ENCODE assay signal across 31 cellular contexts in the genomic region with DNA sequence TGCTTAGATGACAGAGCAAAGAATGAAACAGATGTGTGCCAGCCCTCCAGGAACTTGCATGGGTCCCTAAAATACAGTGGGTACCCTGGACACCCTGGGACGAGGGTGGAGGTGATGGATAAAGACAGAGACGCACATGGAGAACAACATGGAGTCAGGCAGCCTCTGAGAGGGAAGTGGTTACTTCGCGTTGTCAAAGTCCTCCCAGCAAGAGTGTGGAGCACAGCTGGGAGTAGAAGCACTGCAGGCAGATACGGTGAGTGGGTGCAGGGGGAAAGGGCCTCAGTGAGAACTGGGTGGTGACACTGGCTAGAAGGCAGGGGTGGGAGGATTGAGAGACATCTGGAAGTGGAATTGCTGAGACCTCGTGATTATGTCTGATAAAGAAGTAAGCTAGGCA.
"Had no signal": no experiment of that assay in that cellular context is flagged by ENCODE, and none has a peak within 500 bp of the region (broad histone marks: within the 10 kb centered on the region; RNA-seq: fewer than 3 reads in every experiment).

No MANE protein-coding gene starts in this region.

- H3K27me3 ChIP-seq: body of pancreas had no signal

- H3K4me3 Mint-ChIP-seq: activated B cell treated with CpG ODN at 0.5 μM for 24 hours; activated CD4-positive, alpha-beta memory T cell treated with anti-CD3 and anti-CD28 coated beads for 36 hours; activated CD4-positive, alpha-beta T cell treated with anti-CD3 and anti-CD28 coated beads for 36 hours; activated CD4-positive, alpha-beta T cell treated with anti-CD3 and anti-CD28 coated beads, Interleukin-2, amount 10 ng/mL, durations not matched to agents 24 days and 14 days; activated CD8-positive, alpha-beta memory T cell treated with anti-CD3 and anti-CD28 coated beads, Interleukin-2, amount 10 ng/mL, durations not matched to agents 7 days and 5 days; activated CD8-positive, alpha-beta T cell treated with anti-CD3 and anti-CD28 coated beads, Interleukin-2, amount 10 ng/mL, durations not matched to agents 7 days and 5 days; activated naive CD4-positive, alpha-beta T cell treated with anti-CD3 and anti-CD28 coated beads for 36 hours; activated naive CD4-positive, alpha-beta T cell treated with anti-CD3 and anti-CD28 coated beads, Interleukin-2, amount 50 U/mL, for 24 hours; activated naive CD8-positive, alpha-beta T cell treated with anti-CD3 and anti-CD28 coated beads for 36 hours; activated naive CD8-positive, alpha-beta T cell treated with anti-CD3 and anti-CD28 coated beads, Interleukin-2, amount 50 U/mL, for 24 hours; activated T-helper 1 cell treated with anti-CD3 and anti-CD28 coated beads, Interleukin-12 subunit alpha, Interleukin-12 subunit beta, Interleukin-2, Interleukin-4 antibody, amounts not matched to agents 30 ng/mL and 10 ng/mL and 1 ng/mL, durations not matched to agents 14 hours and 24 hours and 36 hours; endodermal cell; T-cell; T-helper 1 cell treated with Interleukin-12 subunit alpha and Interleukin-12 subunit beta and Interleukin-4 antibody, amounts not matched to agents 30 μg/mL and 1 μg/mL, for 36 hours had no signal

- H3K9me3 ChIP-seq: adrenal gland had no signal

- H3K27ac ChIP-seq: adrenal gland, body of pancreas, WERI-Rb-1 had no signal

- H3K4me1 Mint-ChIP-seq: activated B cell treated with CpG ODN at 0.5 μM for 24 hours; activated CD4-positive, alpha-beta T cell treated with anti-CD3 and anti-CD28 coated beads for 36 hours; activated CD4-positive, alpha-beta T cell treated with anti-CD3 and anti-CD28 coated beads, Interleukin-2, amount 10 ng/mL, durations not matched to agents 24 days and 14 days; activated CD8-positive, alpha-beta memory T cell treated with anti-CD3 and anti-CD28 coated beads, Interleukin-2, amount 10 ng/mL, durations not matched to agents 7 days and 5 days; activated naive CD4-positive, alpha-beta T cell treated with anti-CD3 and anti-CD28 coated beads, Interleukin-2, amount 50 U/mL, for 24 hours; activated naive CD8-positive, alpha-beta T cell treated with anti-CD3 and anti-CD28 coated beads for 36 hours; activated naive CD8-positive, alpha-beta T cell treated with anti-CD3 and anti-CD28 coated beads, Interleukin-2, amount 50 U/mL, for 24 hours; endodermal cell; T-cell had no signal

- H3K27me3 Mint-ChIP-seq: activated CD4-positive, alpha-beta memory T cell treated with anti-CD3 and anti-CD28 coated beads for 36 hours; activated CD4-positive, alpha-beta T cell treated with anti-CD3 and anti-CD28 coated beads, Interleukin-2, amount 10 ng/mL, durations not matched to agents 24 days and 14 days; activated naive CD8-positive, alpha-beta T cell treated with anti-CD3 and anti-CD28 coated beads, Interleukin-2, amount 50 U/mL, for 24 hours had no signal

- DNase-seq: activated B cell treated with CpG ODN at 0.5 μM for 24 hours; activated CD4-positive, alpha-beta memory T cell treated with anti-CD3 and anti-CD28 coated beads for 36 hours; activated CD4-positive, alpha-beta T cell treated with anti-CD3 and anti-CD28 coated beads for 36 hours; activated CD4-positive, alpha-beta T cell treated with anti-CD3 and anti-CD28 coated beads, Interleukin-2, amount 10 ng/mL, durations not matched to agents 24 days and 14 days; activated CD4-positive, CD25-positive, alpha-beta regulatory T cell treated with anti-CD3 and anti-CD28 coated beads, Interleukin-2, amount 50 U/mL, for 72 hours; activated CD8-positive, alpha-beta memory T cell treated with anti-CD3 and anti-CD28 coated beads, Interleukin-2, amount 10 ng/mL, durations not matched to agents 7 days and 5 days; activated CD8-positive, alpha-beta memory T cell treated with anti-CD3 and anti-CD28 coated beads, Interleukin-2, amount 50 U/mL, for 4 hours; activated CD8-positive, alpha-beta T cell treated with anti-CD3 and anti-CD28 coated beads, Interleukin-2, amount 10 ng/mL, durations not matched to agents 7 days and 5 days; activated effector memory CD4-positive, alpha-beta T cell treated with anti-CD3 and anti-CD28 coated beads, Interleukin-2, amount 50 U/mL, for 16 hours; activated naive CD4-positive, alpha-beta T cell treated with anti-CD3 and anti-CD28 coated beads for 36 hours; activated naive CD8-positive, alpha-beta T cell treated with anti-CD3 and anti-CD28 coated beads for 36 hours; activated naive CD8-positive, alpha-beta T cell treated with anti-CD3 and anti-CD28 coated beads, Interleukin-2, amount 50 U/mL, for 24 hours; activated T-cell treated with anti-CD3 and anti-CD28 coated beads, Interleukin-2, amount 50 U/mL, for 1 hour; activated T-cell treated with anti-CD3 and anti-CD28 coated beads, Interleukin-2, amount 50 U/mL, for 48 hours; adrenal gland; amygdala; aorta; body of pancreas; caudate nucleus; cortex of kidney; effector memory CD4-positive, alpha-beta T cell; endodermal cell; foreskin fibroblast; T-cell; T-helper 9 cell; WERI-Rb-1 had no signal

- ATAC-seq: activated CD4-positive, alpha-beta T cell treated with anti-CD3 and anti-CD28 coated beads for 36 hours; activated CD8-positive, alpha-beta memory T cell treated with anti-CD3 and anti-CD28 coated beads, Interleukin-2, amount 10 ng/mL, durations not matched to agents 7 days and 5 days; activated CD8-positive, alpha-beta T cell treated with anti-CD3 and anti-CD28 coated beads, Interleukin-2, amount 10 ng/mL, durations not matched to agents 7 days and 5 days; activated naive CD8-positive, alpha-beta T cell treated with anti-CD3 and anti-CD28 coated beads, Interleukin-2, amount 50 U/mL, for 24 hours; body of pancreas; esophagus mucosa; T-cell had no signal

- H3K4me1 ChIP-seq: adrenal gland, body of pancreas had no signal

- H3K27ac Mint-ChIP-seq: activated B cell treated with CpG ODN at 0.5 μM for 24 hours; activated CD4-positive, alpha-beta memory T cell treated with anti-CD3 and anti-CD28 coated beads for 36 hours; activated CD4-positive, alpha-beta T cell treated with anti-CD3 and anti-CD28 coated beads for 36 hours; activated CD4-positive, alpha-beta T cell treated with anti-CD3 and anti-CD28 coated beads, Interleukin-2, amount 10 ng/mL, durations not matched to agents 24 days and 14 days; activated CD8-positive, alpha-beta memory T cell treated with anti-CD3 and anti-CD28 coated beads, Interleukin-2, amount 10 ng/mL, durations not matched to agents 7 days and 5 days; activated CD8-positive, alpha-beta T cell treated with anti-CD3 and anti-CD28 coated beads, Interleukin-2, amount 10 ng/mL, durations not matched to agents 7 days and 5 days; activated naive CD4-positive, alpha-beta T cell treated with anti-CD3 and anti-CD28 coated beads for 36 hours; activated naive CD4-positive, alpha-beta T cell treated with anti-CD3 and anti-CD28 coated beads, Interleukin-2, amount 50 U/mL, for 24 hours; activated naive CD8-positive, alpha-beta T cell treated with anti-CD3 and anti-CD28 coated beads for 36 hours; activated naive CD8-positive, alpha-beta T cell treated with anti-CD3 and anti-CD28 coated beads, Interleukin-2, amount 50 U/mL, for 24 hours; activated T-helper 1 cell treated with anti-CD3 and anti-CD28 coated beads, Interleukin-12 subunit alpha, Interleukin-12 subunit beta, Interleukin-2, Interleukin-4 antibody, amounts not matched to agents 30 ng/mL and 10 ng/mL and 1 ng/mL, durations not matched to agents 14 hours and 24 hours and 36 hours; activated T-helper 2 cell treated with anti-CD3 and anti-CD28 coated beads, Interferon-gamma antibody, Interleukin-2, Interleukin-4, amounts not matched to agents 10 μg/mL and 5 μg/mL and 100 μg/mL, durations not matched to agents 14 hours and 24 hours and 36 hours; endodermal cell; T-cell; T-helper 1 cell treated with Interleukin-12 subunit alpha and Interleukin-12 subunit beta and Interleukin-4 antibody, amounts not matched to agents 30 μg/mL and 1 μg/mL, for 36 hours had no signal

- H3K4me3 ChIP-seq: adrenal gland, body of pancreas had no signal

- H3K36me3 Mint-ChIP-seq: activated CD4-positive, alpha-beta memory T cell treated with anti-CD3 and anti-CD28 coated beads for 36 hours; activated CD8-positive, alpha-beta memory T cell treated with anti-CD3 and anti-CD28 coated beads, Interleukin-2, amount 10 ng/mL, durations not matched to agents 7 days and 5 days; T-cell had no signal

- H3K36me3 ChIP-seq: adrenal gland, WERI-Rb-1 had no signal
